In genomic region chr7:78489423-78489822, GRCh38 we compare ENCODE assay signal across 14 cellular contexts.
DNase-seq lines count a peak whose midpoint lies in the region; ATAC-seq, FAIRE-seq and TF ChIP-seq lines count a peak whose summit lies in the region.
"Had no signal": no experiment of that assay in that cellular context is flagged by ENCODE, and none has a peak within 500 bp of the region (broad histone marks: within the 10 kb centered on the region; RNA-seq: fewer than 3 reads in every experiment).

No MANE protein-coding gene starts in this region.

- no peaks in the 10 kb centered on the region for H3K27me3 Mint-ChIP-seq in neural progenitor cell (ENCODE audit: insufficient read depth, low read depth)
- H3K27me3 Mint-ChIP-seq: activated CD4-positive, alpha-beta T cell treated with anti-CD3 and anti-CD28 coated beads, Interleukin-2, amount 10 ng/mL, durations not matched to agents 7 days and 5 days; activated naive CD8-positive, alpha-beta T cell treated with anti-CD3 and anti-CD28 coated beads, Interleukin-2, amount 10 ng/mL, durations not matched to agents 7 days and 5 days; activated T-cell treated with anti-CD3 and anti-CD28 coated beads, Interleukin-2, amount 50 U/mL, for 24 hours had no signal

- no peaks in the 10 kb centered on the region for H3K9me3 Mint-ChIP-seq in neural progenitor cell
- H3K9me3 Mint-ChIP-seq: activated CD4-positive, alpha-beta T cell treated with anti-CD3 and anti-CD28 coated beads, Interleukin-2, amount 10 ng/mL, durations not matched to agents 7 days and 5 days; activated naive CD8-positive, alpha-beta T cell treated with anti-CD3 and anti-CD28 coated beads, Interleukin-2, amount 10 ng/mL, durations not matched to agents 7 days and 5 days; activated T-cell treated with anti-CD3 and anti-CD28 coated beads, Interleukin-2, amount 50 U/mL, for 24 hours had no signal

- no peaks in the 10 kb centered on the region for H3K9me3 ChIP-seq in MM.1S (replicated peaks; ENCODE audit: insufficient read depth, low read length)
- H3K9me3 ChIP-seq in neural progenitor cell (ENCODE audit: low read depth) = no peaks in the 10 kb centered on the region
- no peaks in the 10 kb centered on the region for H3K9me3 ChIP-seq in SJCRH30 (replicated peaks)
- no peaks in the 10 kb centered on the region for H3K9me3 ChIP-seq in right lobe of liver
- H3K9me3 ChIP-seq: thyroid gland had no signal

- TF ChIP-seq POLR2A in right lobe of liver (IDR thresholded peaks at IDR 0.05) = no peak

- TF ChIP-seq CTCF in D721Med (IDR thresholded peaks at IDR 0.05; ENCODE audit: insufficient read depth, missing control alignments) = no peak
- TF ChIP-seq CTCF in MM.1S (IDR thresholded peaks at IDR 0.05; ENCODE audit: low read length) = no peak
- no peak for TF ChIP-seq CTCF in dorsolateral prefrontal cortex (IDR thresholded peaks at IDR 0.05 in 54 of 56, conservative IDR thresholded peaks at IDR 0.05 in 2 of 56; ENCODE audit: low read depth in 1 of 56, partially characterized antibody in 56 of 56)
- TF ChIP-seq CTCF in neural progenitor cell (IDR thresholded peaks at IDR 0.05) = no peak
- no peak for TF ChIP-seq CTCF in right lobe of liver (IDR thresholded peaks at IDR 0.05)

- H3K36me3 Mint-ChIP-seq in neural progenitor cell = peaks cover 2% of the 10 kb centered on the region
- H3K36me3 Mint-ChIP-seq: activated naive CD8-positive, alpha-beta T cell treated with anti-CD3 and anti-CD28 coated beads, Interleukin-2, amount 10 ng/mL, durations not matched to agents 7 days and 5 days had no signal

- H4K20me1 ChIP-seq in MM.1S (ENCODE audit: insufficient read depth, low read length) = no peaks in the 10 kb centered on the region
- H4K20me1 ChIP-seq in neural progenitor cell (ENCODE audit: low read depth) = no peaks in the 10 kb centered on the region

- H3K36me3 ChIP-seq in MM.1S (replicated peaks; ENCODE audit: insufficient read depth, low read length) (no peaks in the 10 kb centered on the region), neural progenitor cell (no peaks in the 10 kb centered on the region), SJCRH30 (no peaks in the 10 kb centered on the region), right lobe of liver (no peaks in the 10 kb centered on the region)
- H3K36me3 ChIP-seq: thyroid gland had no signal

- intact Hi-C loops in dorsolateral prefrontal cortex (cut with DNase I) = loop anchor here in 1 of 2 donors (5.0 kb wide), 1 partner anchor 47 kb away; no protein-coding TSS in a partner anchor
- intact Hi-C loops in right lobe of liver (cut with DNase I) = no loop called here

- peaks cover 31% of the 10 kb centered on the region for H3K4me1 Mint-ChIP-seq in neural progenitor cell
- H3K4me1 Mint-ChIP-seq: activated CD4-positive, alpha-beta T cell treated with anti-CD3 and anti-CD28 coated beads, Interleukin-2, amount 10 ng/mL, durations not matched to agents 7 days and 5 days; activated naive CD8-positive, alpha-beta T cell treated with anti-CD3 and anti-CD28 coated beads, Interleukin-2, amount 10 ng/mL, durations not matched to agents 7 days and 5 days had no signal

- FAIRE-seq in D721Med (lab: Jason Lieb, UNC) = peak; percentile 78
- FAIRE-seq: keratinocyte had no signal

- 57% methylated on average over 6 of the region's 6 CpGs for WGBS in right lobe of liver (ENCODE audit: insufficient coverage, low coverage, low lambda C conversion rate, missing lambda C conversion rate)

- H3K9ac ChIP-seq in MM.1S (ENCODE audit: low read length) (peak overlapping the region; percentile 93), neural progenitor cell (no peak overlapping the region)

- H3K9me2 ChIP-seq in MM.1S (replicated peaks; ENCODE audit: insufficient read depth, low read length) = no peaks in the 10 kb centered on the region

- no peaks in the 10 kb centered on the region for H3K27me3 ChIP-seq in MM.1S (replicated peaks; ENCODE audit: insufficient read depth, low read length)
- no peaks in the 10 kb centered on the region for H3K27me3 ChIP-seq in dorsolateral prefrontal cortex
- H3K27me3 ChIP-seq in neural progenitor cell = no peaks in the 10 kb centered on the region
- H3K27me3 ChIP-seq in SJCRH30 = no peaks in the 10 kb centered on the region
- no peaks in the 10 kb centered on the region for H3K27me3 ChIP-seq in right lobe of liver
- H3K27me3 ChIP-seq: thyroid gland had no signal

- DNase-seq in D721Med (ENCODE audit: insufficient read length, low spot score) (no peak), MM.1S (peak; percentile 73), dorsolateral prefrontal cortex (no peak), neural progenitor cell (ENCODE audit: low spot score) (no peak), NAMALWA (ENCODE audit: low spot score) (no peak), SJCRH30 (no peak), right lobe of liver (no peak)
- DNase-seq: activated CD4-positive, alpha-beta T cell treated with anti-CD3 and anti-CD28 coated beads, Interleukin-2, amount 10 ng/mL, durations not matched to agents 7 days and 5 days; activated naive CD8-positive, alpha-beta T cell treated with anti-CD3 and anti-CD28 coated beads, Interleukin-2, amount 10 ng/mL, durations not matched to agents 7 days and 5 days; activated T-cell treated with anti-CD3 and anti-CD28 coated beads, Interleukin-2, amount 50 U/mL, for 24 hours had no signal

- H3K79me2 ChIP-seq in MM.1S (ENCODE audit: low read length) (peaks cover 82% of the 10 kb centered on the region), neural progenitor cell (ENCODE audit: low read depth) (no peaks in the 10 kb centered on the region)

- peak overlapping the region; percentile 66 for H3K4me2 ChIP-seq in MM.1S (ENCODE audit: low read depth, low read length)
- peak overlapping the region; percentile 14 for H3K4me2 ChIP-seq in neural progenitor cell

- H3K4me3 ChIP-seq in MM.1S (ENCODE audit: low read length) = peak overlapping the region; percentile 67
- peak overlapping the region; percentile 8 to 67 (median 47) for H3K4me3 ChIP-seq in dorsolateral prefrontal cortex
- H3K4me3 ChIP-seq in neural progenitor cell = no peak overlapping the region
- H3K4me3 ChIP-seq in SJCRH30 = no peak overlapping the region
- H3K4me3 ChIP-seq in right lobe of liver = no peak overlapping the region
- H3K4me3 ChIP-seq: thyroid gland had no signal

- H3K4me1 ChIP-seq in MM.1S (ENCODE audit: low read length) (peaks cover 53% of the 10 kb centered on the region), neural progenitor cell (peaks cover 17% of the 10 kb centered on the region), SJCRH30 (no peaks in the 10 kb centered on the region), right lobe of liver (peaks cover 0 to 3% (median 0%) of the 10 kb centered on the region in 4 donors)

- H3F3A ChIP-seq in MM.1S (ENCODE audit: insufficient read depth, low read length) = peaks cover 59% of the 10 kb centered on the region
- H3F3A ChIP-seq in neural progenitor cell (ENCODE audit: low read depth) = no peaks in the 10 kb centered on the region

- H3K27ac ChIP-seq in MM.1S (ENCODE audit: low read length) (peak overlapping the region; percentile 91), dorsolateral prefrontal cortex (peak overlapping the region; percentile 11 to 90 (median 74)), neural progenitor cell (no peak overlapping the region), SJCRH30 (no peak overlapping the region), right lobe of liver (no peak overlapping the region)
- H3K27ac ChIP-seq: epithelial cell of prostate had no signal

- H3K27ac Mint-ChIP-seq in neural progenitor cell = peak overlapping the region; percentile 94
- H3K27ac Mint-ChIP-seq: activated CD4-positive, alpha-beta T cell treated with anti-CD3 and anti-CD28 coated beads, Interleukin-2, amount 10 ng/mL, durations not matched to agents 7 days and 5 days; activated naive CD8-positive, alpha-beta T cell treated with anti-CD3 and anti-CD28 coated beads, Interleukin-2, amount 10 ng/mL, durations not matched to agents 7 days and 5 days; activated T-cell treated with anti-CD3 and anti-CD28 coated beads, Interleukin-2, amount 50 U/mL, for 24 hours had no signal

- H3K4me3 Mint-ChIP-seq in neural progenitor cell = peak overlapping the region; percentile 52
- H3K4me3 Mint-ChIP-seq: activated CD4-positive, alpha-beta T cell treated with anti-CD3 and anti-CD28 coated beads, Interleukin-2, amount 10 ng/mL, durations not matched to agents 7 days and 5 days; activated naive CD8-positive, alpha-beta T cell treated with anti-CD3 and anti-CD28 coated beads, Interleukin-2, amount 10 ng/mL, durations not matched to agents 7 days and 5 days; activated T-cell treated with anti-CD3 and anti-CD28 coated beads, Interleukin-2, amount 50 U/mL, for 24 hours had no signal

- no peak for ATAC-seq in HG02973 (IDR thresholded peaks at IDR 0.05; ENCODE audit: unreplicated experiment)
- no peak for ATAC-seq in right lobe of liver

- H2AFZ ChIP-seq in MM.1S (ENCODE audit: low read length) = no peak overlapping the region
- H2AFZ ChIP-seq in neural progenitor cell (replicated peaks) = peak overlapping the region; percentile 85

Comparison
In these comparisons a context has a peak if more than half of its experiments do, and no peak if none do; other contexts are left out.
1. H3K27ac ChIP-seq: peak in MM.1S (single experiment) and dorsolateral prefrontal cortex (59 of 59); none in neural progenitor cell (single experiment), SJCRH30 (single experiment) and right lobe of liver (0 of 3).
2. H3K4me3 ChIP-seq: peak in MM.1S (single experiment) and dorsolateral prefrontal cortex (59 of 59); none in neural progenitor cell (single experiment), SJCRH30 (single experiment) and right lobe of liver (0 of 3).